Comparison of ENCODE assay signal across 2 cellular contexts in genomic region chr17:60522889-60523626, GRCh38.
TF ChIP-seq lines count a peak whose summit lies in the region.

No MANE protein-coding gene starts in this region.

TF ChIP-seq in IMR-90, 13 proteins besides CTCF, POLR2A, EP300 and RAD21:
- TF ChIP-seq CEBPB (IDR thresholded peaks at IDR 0.05; ENCODE audit: low read depth, low read length) (no peak), RCOR1 (IDR thresholded peaks at IDR 0.05; ENCODE audit: insufficient replicate concordance, low read length) (no peak), BHLHE40 (IDR thresholded peaks at IDR 0.05; ENCODE audit: low read depth, low read length) (no peak), SMC3 (IDR thresholded peaks at IDR 0.05; ENCODE audit: low read depth, low read length) (no peak), CHD1 (IDR thresholded peaks at IDR 0.05; ENCODE audit: low read depth, low read length) (no peak)

TF ChIP-seq in neural cell, 6 proteins besides CTCF, POLR2A, EP300 and RAD21:
- TF ChIP-seq SMC3 (conservative IDR thresholded peaks at IDR 0.05; ENCODE audit: poor library complexity) (no peak), REST (IDR thresholded peaks at IDR 0.05; ENCODE audit: borderline replicate concordance) (no peak), POLR2AphosphoS5 (IDR thresholded peaks at IDR 0.05) (no peak)
TF ChIP-seq in neural cell: peak in this region for 0.
